ENCODE assay signal across 8 cellular contexts in genomic region chr1:20640183-20640597, GRCh38.
A peak's percentile ranks its signal among the peaks of the same experiment; 100 is the strongest.
DNase-seq lines count a peak whose midpoint lies in the region; ATAC-seq and TF ChIP-seq lines count a peak whose summit lies in the region.

No MANE protein-coding gene starts in this region.

- CTCF ChIA-PET in GM10248 (lab: Yijun Ruan, JAX): interaction anchor here (0.9 to 2.5 kb wide), 7 partner anchors 10 to 117 kb away, joined by 4 to 7 read pairs (median 6); partner anchors contain the start of gene DDOST

- peak; percentile 80 for TF ChIP-seq CTCF in GM10248 (IDR thresholded peaks at IDR 0.05; ENCODE audit: control extremely low read depth, extremely low read depth, low read depth, missing control alignments)

- ATAC-seq in GM19023 (IDR thresholded peaks at IDR 0.05; ENCODE audit: unreplicated experiment): no peak
- ATAC-seq in HG02938 (IDR thresholded peaks at IDR 0.05; ENCODE audit: unreplicated experiment): no peak

- POLR2A ChIA-PET in GM10248 (lab: Yijun Ruan, JAX): no interaction called here

- DNase-seq in GM10248 (ENCODE audit: extremely low spot score): peak; percentile 77
- peak; percentile 46 for DNase-seq in LoVo (ENCODE audit: low spot score)
- DNase-seq in T-helper 1 cell: peak in 4 of 5 donors; percentile 28 to 60 (median 44)
- DNase-seq in astrocyte of the hippocampus (ENCODE audit: low read depth, low spot score): peak; percentile 72
- DNase-seq in iPS DF 4.7 (ENCODE audit: extremely low read depth, low spot score): peak; percentile 25
- DNase-seq in stimulated activated CD4-positive, alpha-beta T cell treated with anti-CD3 and anti-CD28 coated beads, Interleukin-1b, Interleukin-23, amount 100 ng/mL, for 1 hour (ENCODE audit: low read depth in 2 of 2): peak; percentile 25 to 37

Comparison
In these comparisons a context has a peak if more than half of its experiments do, and no peak if none do; other contexts are left out.
1. DNase-seq: peak in every context shown above with its lines; median percentile 77 in GM10248; 72 in astrocyte of the hippocampus; 46 in LoVo; 44 in T-helper 1 cell; 31 in stimulated activated CD4-positive, alpha-beta T cell treated with anti-CD3 and anti-CD28 coated beads, Interleukin-1b, Interleukin-23, amount 100 ng/mL, for 1 hour; 25 in iPS DF 4.7.